ENCODE assay signal across 15 cellular contexts in genomic region chr6:106199998-106200397, GRCh38.
DNase-seq lines count a peak whose midpoint lies in the region; ATAC-seq and TF ChIP-seq lines count a peak whose summit lies in the region.
"Had no signal": no experiment of that assay in that cellular context is flagged by ENCODE, and none has a peak within 500 bp of the region (broad histone marks: within the 10 kb centered on the region; RNA-seq: fewer than 3 reads in every experiment).

No MANE protein-coding gene starts in this region.

- TF ChIP-seq CTCF in fibroblast of pulmonary artery (IDR thresholded peaks at IDR 0.05; ENCODE audit: low read length, missing control alignments) (no peak), upper lobe of left lung (IDR thresholded peaks at IDR 0.05) (no peak), uterus (IDR thresholded peaks at IDR 0.05) (no peak)

- no peak for ATAC-seq in activated T-cell treated with anti-CD3 and anti-CD28 coated beads, Interleukin-2, amount 50 U/mL, for 72 hours (replicated peaks in 1 of 2)
- ATAC-seq in SK-N-SH treated with all-trans-retinoic acid at 6 μM for 48 hours, result peak; percentile 36; the same call in 2 of the 3 replicates
- ATAC-seq in upper lobe of left lung (ENCODE audit: low FRiP score in 2 of 2), result no peak
- no peak for ATAC-seq in HG02852 (IDR thresholded peaks at IDR 0.05; ENCODE audit: unreplicated experiment)
- no peak for ATAC-seq in GM18907 (IDR thresholded peaks at IDR 0.05; ENCODE audit: unreplicated experiment)
- ATAC-seq: gastroesophageal sphincter had no signal

- H3K4me1 ChIP-seq in upper lobe of left lung, result no peaks in the 10 kb centered on the region
- H3K4me1 ChIP-seq in uterus, result no peaks in the 10 kb centered on the region
- H3K4me1 ChIP-seq: left ventricle myocardium inferior had no signal

- H3K36me3 Mint-ChIP-seq in activated T-cell treated with anti-CD3 and anti-CD28 coated beads, Interleukin-2, amount 50 U/mL, for 72 hours (ENCODE audit: insufficient read depth in 2 of 2), result peaks cover 13 to 26% of the 10 kb centered on the region in 2 donors

- 94 to 95% methylated on average over 1 of the region's 1 CpG for WGBS in upper lobe of left lung, 2 donors

- intact Hi-C loops in uterus (cut with DNase I; ENCODE audit: low total_unique reads), result no loop called here

- no peaks in the 10 kb centered on the region for H3K27me3 Mint-ChIP-seq in activated T-cell treated with anti-CD3 and anti-CD28 coated beads, Interleukin-2, amount 50 U/mL, for 72 hours (ENCODE audit: low read depth)

- H3K9me3 ChIP-seq in upper lobe of left lung (no peaks in the 10 kb centered on the region), uterus (no peaks in the 10 kb centered on the region)
- H3K9me3 ChIP-seq: gastroesophageal sphincter, left ventricle myocardium inferior had no signal

- H3K4me3 Mint-ChIP-seq in activated T-cell treated with anti-CD3 and anti-CD28 coated beads, Interleukin-2, amount 50 U/mL, for 72 hours, result no peak overlapping the region
- H3K4me3 Mint-ChIP-seq: H9 had no signal

- peak overlapping the region; percentile 1 for H3K27ac Mint-ChIP-seq in activated T-cell treated with anti-CD3 and anti-CD28 coated beads, Interleukin-2, amount 50 U/mL, for 72 hours
- H3K27ac Mint-ChIP-seq: H9 had no signal

- no peak for TF ChIP-seq EP300 in upper lobe of left lung (IDR thresholded peaks at IDR 0.05)

- no peak for DNase-seq in activated T-cell treated with anti-CD3 and anti-CD28 coated beads, Interleukin-2, amount 50 U/mL, for 72 hours
- DNase-seq in activated T-cell treated with anti-CD3 and anti-CD28 coated beads for 4 hours, result no peak
- peak; percentile 78 for DNase-seq in fibroblast of pulmonary artery (ENCODE audit: low read depth)
- DNase-seq in upper lobe of left lung, result no peak
- DNase-seq in uterus, result no peak
- DNase-seq: 8988T; activated CD4-positive, alpha-beta T cell treated with anti-CD3 and anti-CD28 coated beads, Interleukin-2, amount 50 U/mL, for 1 hour; activated gamma-delta T cell; H9; left ventricle myocardium inferior; NCI-H2029 had no signal

- H3K36me3 ChIP-seq in upper lobe of left lung, result peaks cover 0 to 11% (median 1%) of the 10 kb centered on the region in 4 donors
- H3K36me3 ChIP-seq in uterus, result no peaks in the 10 kb centered on the region

- H3K27me3 ChIP-seq in upper lobe of left lung (no peaks in the 10 kb centered on the region), uterus (no peaks in the 10 kb centered on the region)
- H3K27me3 ChIP-seq: gastroesophageal sphincter had no signal

- TF ChIP-seq POLR2A in upper lobe of left lung (IDR thresholded peaks at IDR 0.05) (no peak), uterus (IDR thresholded peaks at IDR 0.05) (no peak)

- peaks cover 2 to 3% of the 10 kb centered on the region in 2 donors for H3K9me3 Mint-ChIP-seq in activated T-cell treated with anti-CD3 and anti-CD28 coated beads, Interleukin-2, amount 50 U/mL, for 72 hours
- H3K9me3 Mint-ChIP-seq: H9 had no signal

- no peak overlapping the region for H3K27ac ChIP-seq in upper lobe of left lung
- H3K27ac ChIP-seq in uterus, result no peak overlapping the region
- H3K27ac ChIP-seq: gastroesophageal sphincter, left ventricle myocardium inferior had no signal

- H3K4me3 ChIP-seq in fibroblast of pulmonary artery (replicated peaks; ENCODE audit: low read depth, low read length) (no peak overlapping the region), upper lobe of left lung (no peak overlapping the region), uterus (no peak overlapping the region)
- H3K4me3 ChIP-seq: gastroesophageal sphincter, left ventricle myocardium inferior had no signal

- H3K4me1 Mint-ChIP-seq in activated T-cell treated with anti-CD3 and anti-CD28 coated beads, Interleukin-2, amount 50 U/mL, for 72 hours (ENCODE audit: low read depth), result peaks cover 38% of the 10 kb centered on the region

TF ChIP-seq in SK-N-SH treated with all-trans-retinoic acid at 6 μM for 48 hours, 23 proteins besides CTCF, POLR2A, EP300 and RAD21:
- no peak for TF ChIP-seq ESRRG (CRISPR knock-in tag; IDR thresholded peaks at IDR 0.05)
- TF ChIP-seq ZFP3 (CRISPR knock-in tag; IDR thresholded peaks at IDR 0.05), result no peak
- no peak for TF ChIP-seq ZFP30 (CRISPR knock-in tag; IDR thresholded peaks at IDR 0.05)
- no peak for TF ChIP-seq ZNF565 (CRISPR knock-in tag; conservative IDR thresholded peaks at IDR 0.05; ENCODE audit: low read depth)
- TF ChIP-seq CREB5 (CRISPR knock-in tag; IDR thresholded peaks at IDR 0.05; ENCODE audit: low read depth), result no peak
- TF ChIP-seq PATZ1 (CRISPR knock-in tag; IDR thresholded peaks at IDR 0.05; ENCODE audit: borderline replicate concordance), result no peak
- TF ChIP-seq ARNTL (CRISPR knock-in tag; IDR thresholded peaks at IDR 0.05; ENCODE audit: borderline replicate concordance, low read depth), result no peak
- TF ChIP-seq BACH2 (CRISPR knock-in tag; IDR thresholded peaks at IDR 0.05; ENCODE audit: borderline replicate concordance), result no peak
- no peak for TF ChIP-seq GLIS3 (CRISPR knock-in tag; IDR thresholded peaks at IDR 0.05)
- TF ChIP-seq POU6F1 (CRISPR knock-in tag; IDR thresholded peaks at IDR 0.05; ENCODE audit: borderline replicate concordance, low read depth), result no peak
- TF ChIP-seq OSR1 (CRISPR knock-in tag; IDR thresholded peaks at IDR 0.05), result no peak
- TF ChIP-seq SNAI2 (CRISPR knock-in tag; IDR thresholded peaks at IDR 0.05), result no peak
- no peak for TF ChIP-seq TCF4 (CRISPR knock-in tag; IDR thresholded peaks at IDR 0.05; ENCODE audit: borderline replicate concordance)
- no peak for TF ChIP-seq ZNF70 (CRISPR knock-in tag; IDR thresholded peaks at IDR 0.05)
TF ChIP-seq in SK-N-SH treated with all-trans-retinoic acid at 6 μM for 48 hours: peak in this region for 0.
